In the genomic region with DNA sequence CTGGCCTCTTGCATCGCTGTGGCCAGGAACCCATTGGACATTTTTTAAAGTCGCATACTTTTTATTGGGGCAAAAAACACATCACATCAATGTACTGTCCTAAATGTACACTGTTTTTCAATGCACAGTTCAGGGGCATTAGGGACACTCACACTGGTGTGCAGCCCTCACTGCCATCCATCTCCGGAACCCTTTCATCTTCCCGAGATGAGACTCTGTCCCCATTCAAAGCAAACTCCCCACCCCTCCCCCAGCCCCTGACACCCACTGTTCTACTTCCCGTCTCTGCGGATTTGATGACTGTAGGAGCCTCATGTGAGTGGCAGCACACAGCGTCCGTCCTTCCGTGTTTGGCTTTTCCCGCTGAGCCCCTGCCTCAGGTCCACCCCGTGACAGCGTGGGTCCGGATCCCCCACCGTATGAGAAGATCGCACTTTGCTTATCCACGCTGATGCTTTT, we compare ENCODE assay signal across 10 cellular contexts. TPM values are rescaled to one million over a fixed set of nuclear protein-coding genes. Genes with fewer than 3 reads are reported as not detected.
DNase-seq lines count a peak whose midpoint lies in the region; ATAC-seq and TF ChIP-seq lines count a peak whose summit lies in the region.
"Had no signal": no experiment of that assay in that cellular context is flagged by ENCODE, and none has a peak within 500 bp of the region (broad histone marks: within the 10 kb centered on the region; RNA-seq: fewer than 3 reads in every experiment).

No MANE protein-coding gene starts in this region.

- no peak for TF ChIP-seq POLR2A in esophagus muscularis mucosa (IDR thresholded peaks at IDR 0.05; ENCODE audit: low read depth)

- intact Hi-C loops in esophagus muscularis mucosa (cut with DNase I), result no loop called here

- H3K9me3 ChIP-seq in esophagus muscularis mucosa, result no peaks in the 10 kb centered on the region
- H3K9me3 ChIP-seq: mucosa of descending colon had no signal

- no peaks in the 10 kb centered on the region for H3K36me3 ChIP-seq in esophagus muscularis mucosa

- peaks cover 0 to 67% (median 0%) of the 10 kb centered on the region in 4 donors for H3K27me3 ChIP-seq in esophagus muscularis mucosa

- H3K27ac ChIP-seq in coronary artery, result no peak overlapping the region
- no peak overlapping the region for H3K27ac ChIP-seq in esophagus muscularis mucosa (replicated peaks in 1 of 4)

- H3K4me3 ChIP-seq in coronary artery (no peak overlapping the region), esophagus muscularis mucosa (no peak overlapping the region)
- H3K4me3 ChIP-seq: mucosa of descending colon had no signal

- DNase-seq in DMS153 treated with DMSO at 0.1 percent for 48 hours (lab: John Stamatoyannopoulos, UW; ENCODE audit: unreplicated experiment) (peak; percentile 21), SW480 (ENCODE audit: low spot score) (peak; percentile 92), coronary artery (ENCODE audit: low spot score) (peak; percentile 62), cerebellar cortex (ENCODE audit: low spot score) (no peak), T1000 (lab: John Stamatoyannopoulos, UW) (no peak), esophagus muscularis mucosa (ENCODE audit: extremely low spot score) (no peak)
- DNase-seq in stimulated activated CD4-positive, alpha-beta T cell treated with anti-CD3 and anti-CD28 coated beads, Interleukin-12 subunit alpha, Interleukin-12 subunit beta, amount 100 ng/mL, for 4 hours, result peak; percentile 15

- ATAC-seq in HG02798 (IDR thresholded peaks at IDR 0.05; ENCODE audit: poor library complexity, unreplicated experiment), result no peak
- ATAC-seq: mucosa of descending colon had no signal

- 62% methylated on average over 16 of the region's 16 CpGs for WGBS in esophagus muscularis mucosa

- TF ChIP-seq CTCF in coronary artery (IDR thresholded peaks at IDR 0.05), result no peak
- no peak for TF ChIP-seq CTCF in esophagus muscularis mucosa (IDR thresholded peaks at IDR 0.05)

- H3K4me1 ChIP-seq in esophagus muscularis mucosa, result no peaks in the 10 kb centered on the region

- TF ChIP-seq EP300 in esophagus muscularis mucosa (IDR thresholded peaks at IDR 0.05), result no peak

RNA-seq across cellular contexts. Expression of gene TH, which starts 41.8 kb away (rescaled TPM):
- 1 to 10 TPM in 1 of 4 donors, not detected in 3; 1.3 TPM for total RNA-seq in esophagus muscularis mucosa

RNA-seq across cellular contexts. Expression of gene INS, which starts 52.4 kb away (rescaled TPM):
- not detected for total RNA-seq in esophagus muscularis mucosa
- total RNA-seq: fibroblast of lung, mucosa of descending colon had no signal

RNA-seq across cellular contexts. Expression of gene ASCL2, which starts 57.0 kb away (rescaled TPM):
- total RNA-seq in esophagus muscularis mucosa, result under 1 TPM in 3 of 4 donors, not detected in 1; 0.32 to 0.83 (median 0.42) TPM
- total RNA-seq: fibroblast of lung had no signal

Comparison
In these comparisons a context has a peak if more than half of its experiments do, and no peak if none do; other contexts are left out.
1. DNase-seq: peak in DMS153 treated with DMSO at 0.1 percent for 48 hours (single experiment), SW480 (single experiment), coronary artery (single experiment) and stimulated activated CD4-positive, alpha-beta T cell treated with anti-CD3 and anti-CD28 coated beads, Interleukin-12 subunit alpha, Interleukin-12 subunit beta, amount 100 ng/mL, for 4 hours (single experiment); none in cerebellar cortex (single experiment), T1000 (single experiment) and esophagus muscularis mucosa (single experiment).